In the genomic region with DNA sequence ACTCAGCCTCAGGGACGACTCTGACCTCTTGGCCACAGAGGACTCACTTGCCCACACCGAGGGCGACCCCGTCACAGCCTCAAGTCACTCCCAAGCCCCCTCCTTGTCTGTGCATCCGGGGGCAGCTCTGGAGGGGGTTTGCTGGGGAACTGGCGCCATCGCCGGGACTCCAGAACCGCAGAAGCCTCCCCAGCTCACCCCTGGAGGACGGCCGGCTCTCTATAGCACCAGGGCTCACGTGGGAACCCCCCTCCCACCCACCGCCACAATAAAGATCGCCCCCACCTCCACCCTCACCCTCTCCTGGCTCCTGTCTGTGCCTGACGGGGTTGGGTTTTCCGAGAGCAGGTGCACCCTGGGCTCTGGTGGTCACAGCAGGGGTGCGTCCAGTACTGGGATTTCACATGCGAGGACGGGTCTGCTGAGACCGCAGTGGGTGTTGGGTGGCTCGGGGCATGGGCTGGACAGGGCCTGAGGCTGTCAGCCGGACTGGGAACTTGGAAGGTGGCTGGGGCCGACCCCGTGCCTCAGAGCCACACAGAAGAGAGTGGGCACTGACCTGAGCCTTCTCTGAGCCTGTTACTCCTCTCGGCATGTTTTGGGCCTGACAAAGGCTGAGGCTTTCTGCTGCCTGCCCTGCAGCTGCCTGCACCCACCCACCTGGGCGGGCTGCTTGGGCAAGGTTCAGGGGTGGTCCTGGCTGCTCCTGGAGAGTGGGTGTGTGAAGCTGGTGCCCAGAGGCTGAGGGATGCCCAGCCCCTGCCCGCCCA, we compare ENCODE assay signal across 2 cellular contexts.
TF ChIP-seq lines count a peak whose summit lies in the region.

No MANE protein-coding gene starts in this region.

TF ChIP-seq in GM12891, 5 proteins besides CTCF, POLR2A, EP300 and RAD21:
- TF ChIP-seq TAF1 (IDR thresholded peaks at IDR 0.05; ENCODE audit: low read depth, low read length) (no peak), PAX5 (IDR thresholded peaks at IDR 0.05; ENCODE audit: insufficient read depth, low read length, severe bottlenecking) (no peak), POLR2AphosphoS5 (IDR thresholded peaks at IDR 0.05; ENCODE audit: low read depth, low read length) (peak; percentile 41)

TF ChIP-seq in Ishikawa, 13 proteins besides CTCF, POLR2A, EP300 and RAD21:
- TF ChIP-seq NFIC (IDR thresholded peaks at IDR 0.05) (no peak), TAF1 (IDR thresholded peaks at IDR 0.05; ENCODE audit: low read depth) (0 out of 2 replicates have a peak, but pooled peaks have one; percentile 11), YY1 (IDR thresholded peaks at IDR 0.05; ENCODE audit: low read depth) (no peak), CEBPB (IDR thresholded peaks at IDR 0.05) (no peak)
